ENCODE assay signal across 23 cellular contexts in the genomic region with DNA sequence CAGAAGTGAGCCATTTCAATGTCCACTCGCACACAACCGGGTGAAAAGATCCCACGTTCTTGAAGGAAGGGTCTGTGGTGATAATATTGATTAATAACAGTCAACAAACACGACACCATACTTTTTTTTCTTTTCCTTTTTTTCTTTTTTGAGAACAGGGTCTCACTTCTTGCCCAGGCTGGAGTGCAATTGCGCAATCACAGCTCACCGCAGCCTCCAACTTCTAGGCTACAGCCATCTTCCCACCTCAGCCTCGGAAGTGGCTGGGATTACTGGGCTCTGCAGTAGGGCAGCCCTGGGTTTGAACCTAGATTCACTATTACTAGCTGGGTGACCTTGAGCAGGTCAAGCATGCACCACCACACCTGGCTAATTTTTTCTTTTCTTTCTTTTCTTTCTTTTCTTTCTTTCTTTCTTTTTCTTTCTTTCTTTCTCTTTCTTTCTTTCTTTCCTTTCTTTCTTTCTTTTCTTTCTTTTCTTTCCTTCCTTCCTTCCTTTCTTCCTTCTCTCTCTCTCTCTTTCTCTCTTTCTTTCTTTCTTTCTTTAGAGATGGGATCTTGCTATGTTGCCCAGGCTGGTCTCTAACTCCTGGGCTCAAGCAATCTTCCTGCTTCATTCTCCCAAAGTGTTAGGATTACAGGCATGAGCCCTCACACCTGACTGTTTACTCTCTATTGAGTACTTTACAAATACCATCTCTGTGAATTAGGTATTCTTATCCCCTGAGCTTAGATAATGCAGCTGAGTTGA.
DNase-seq lines count a peak whose midpoint lies in the region; ATAC-seq, FAIRE-seq and TF ChIP-seq lines count a peak whose summit lies in the region.
"Had no signal": no experiment of that assay in that cellular context is flagged by ENCODE, and none has a peak within 500 bp of the region (broad histone marks: within the 10 kb centered on the region; RNA-seq: fewer than 3 reads in every experiment).

No MANE protein-coding gene starts in this region.

- no peak overlapping the region for H3K56ac ChIP-seq in H1 (replicated peaks; ENCODE audit: insufficient read length, low read depth, low read length)

- no peak for TF ChIP-seq CTCF in A549 (IDR thresholded peaks at IDR 0.05)
- no peak for TF ChIP-seq CTCF in NB4 (IDR thresholded peaks at IDR 0.05; ENCODE audit: low read depth, low read length)
- no peak for TF ChIP-seq CTCF in H1 (IDR thresholded peaks at IDR 0.05; ENCODE audit: control extremely low read depth in 1 of 3, insufficient read depth in 1 of 3, low read depth in 1 of 3, low read length in 3 of 3)

- no peaks in the 10 kb centered on the region for H3K27me3 ChIP-seq in ACC112 (ENCODE audit: insufficient read depth, low read length)
- H3K27me3 ChIP-seq in H1 (replicated peaks in 1 of 4; ENCODE audit: control insufficient read depth in 3 of 4, extremely low read depth in 1 of 4, insufficient read depth in 3 of 4, low read length in 3 of 4), result no peaks in the 10 kb centered on the region
- H3K27me3 ChIP-seq: BE2C, heart left ventricle, ovary, right atrium auricular region, tibial artery had no signal

- H3K9me3 ChIP-seq in A549, result peaks cover 3% of the 10 kb centered on the region; the same call in 1 of the 3 replicates
- H3K9me3 ChIP-seq in H1 (ENCODE audit: insufficient read depth in 2 of 2, low read depth in 1 of 2, low read length in 1 of 2), result no peaks in the 10 kb centered on the region; a peak in 1 of 4 replicates
- H3K9me3 ChIP-seq: BE2C, ovary, right atrium auricular region, tibial artery had no signal

- TF ChIP-seq POLR2A in A549 (IDR thresholded peaks at IDR 0.05; ENCODE audit: low read length) (no peak), NB4 (IDR thresholded peaks at IDR 0.05; ENCODE audit: extremely low read depth, insufficient read length) (no peak), H1 (IDR thresholded peaks at IDR 0.05; ENCODE audit: control extremely low read depth in 1 of 2, low read depth in 2 of 2, low read length in 2 of 2) (no peak), GM12891 (IDR thresholded peaks at IDR 0.05; ENCODE audit: low read depth, low read length) (no peak)

- DNase-seq in A549 (ENCODE audit: low read depth in 1 of 2, low spot score in 1 of 2), result no peak
- DNase-seq in NB4 (ENCODE audit: low read depth), result peak; percentile 33
- no peak for DNase-seq in H1 (ENCODE audit: low read depth in 1 of 2, low spot score in 2 of 2)
- DNase-seq in activated T-cell treated with anti-CD3 and anti-CD28 coated beads, Interleukin-2, amount 50 U/mL, for 48 hours, result no peak
- DNase-seq in GM12891 (ENCODE audit: insufficient read length, low spot score), result no peak
- DNase-seq: activated naive CD4-positive, alpha-beta T cell; BE2C; COR-L47; DND-41; GM23248; heart left ventricle; left colon; MM.1S; naive thymus-derived CD8-positive, alpha-beta T cell; NCI-H2029; NCI-H226; ovary; SIG-M5; tibial artery had no signal

- no peak overlapping the region for H3K4me2 ChIP-seq in A549
- H3K4me2 ChIP-seq in H1 (ENCODE audit: insufficient read depth in 1 of 2, low read depth in 2 of 2, low read length in 2 of 2), result no peak overlapping the region

- H2BK5ac ChIP-seq in H1 (ENCODE audit: low read depth, low read length), result no peak overlapping the region

- TF ChIP-seq EP300 in A549 (IDR thresholded peaks at IDR 0.05) (no peak), H1 (IDR thresholded peaks at IDR 0.05; ENCODE audit: borderline replicate concordance in 1 of 2, low read depth in 2 of 2, low read length in 2 of 2) (no peak)

- FAIRE-seq in A549 (lab: Jason Lieb, UNC) (no peak), H1 (lab: Jason Lieb, UNC) (no peak), GM12891 (lab: Jason Lieb, UNC) (no peak)

- no peak for TF ChIP-seq RAD21 in A549 (conservative IDR thresholded peaks at IDR 0.05 in 1 of 2, IDR thresholded peaks at IDR 0.05 in 1 of 2)
- no peak for TF ChIP-seq RAD21 in H1 (IDR thresholded peaks at IDR 0.05 in 1 of 2, conservative IDR thresholded peaks at IDR 0.05 in 1 of 2; ENCODE audit: low read depth in 2 of 2, low read length in 2 of 2)

- H3K4me1 ChIP-seq in A549, result no peaks in the 10 kb centered on the region
- peaks cover 56% of the 10 kb centered on the region for H3K4me1 ChIP-seq in ACC112 (ENCODE audit: control insufficient read depth, insufficient read depth, low read length, unreplicated experiment)
- H3K4me1 ChIP-seq in H1 (replicated peaks in 1 of 4; ENCODE audit: control insufficient read depth in 3 of 4, insufficient read depth in 4 of 4, low read length in 3 of 4), result no peaks in the 10 kb centered on the region; a peak in 1 of 7 replicates
- H3K4me1 ChIP-seq: BE2C had no signal

- H2AK5ac ChIP-seq in H1 (ENCODE audit: low read depth, low read length), result no peak overlapping the region

- no peak overlapping the region for H3K14ac ChIP-seq in H1 (ENCODE audit: insufficient read length)

- POLR2A ChIA-PET in A549 (lab: Yijun Ruan, JAX) (no interaction called here), H1 (lab: Charles Lee; ENCODE audit: partially characterized antibody) (no interaction called here)

- no peaks in the 10 kb centered on the region for H3K79me2 ChIP-seq in ACC112 (ENCODE audit: control insufficient read depth, insufficient read depth, low read length, unreplicated experiment)
- no peaks in the 10 kb centered on the region for H3K79me2 ChIP-seq in H1 (ENCODE audit: control insufficient read depth in 1 of 2, insufficient read depth in 2 of 2, low read length in 2 of 2)

- no peaks in the 10 kb centered on the region for H4K20me1 ChIP-seq in H1 (replicated peaks in 1 of 2; ENCODE audit: control insufficient read depth in 1 of 2, insufficient read depth in 2 of 2, low read length in 2 of 2)

- no peak overlapping the region for H4K5ac ChIP-seq in H1 (ENCODE audit: insufficient read length, low read depth, low read length)

- CTCF ChIA-PET in A549 (lab: Yijun Ruan, JAX) (interaction anchor here (0.7 to 3.2 kb wide), 3 partner anchors 12 to 17 kb away, joined by 3 to 10 read pairs (median 3); no protein-coding TSS in a partner anchor), H1 (lab: Charles Lee; ENCODE audit: partially characterized antibody) (interaction anchor here (0.9 to 3.5 kb wide), 2 partner anchors 9 to 154 kb away, joined by 3 to 12 read pairs; no protein-coding TSS in a partner anchor)

- H2AFZ ChIP-seq in ACC112 (ENCODE audit: low read length, unreplicated experiment) (no peak overlapping the region), H1 (ENCODE audit: low read length) (no peak overlapping the region)
- H2AFZ ChIP-seq: GM23248 had no signal

- 79% methylated on average over 7 of the region's 7 CpGs for WGBS in A549 (ENCODE audit: missing lambda C conversion rate)
- WGBS in H1 (ENCODE audit: extremely low coverage in 1 of 2, insufficient coverage in 1 of 2, insufficient read length in 1 of 2, insufficient replicate concordance in 2 of 2, low coverage in 1 of 2, low lambda C conversion rate in 2 of 2, missing lambda C conversion rate in 1 of 2), 2 experiments, result 96% methylated on average over 7 of the region's 7 CpGs; no CpG with 5 or more reads in 1 of the 2 experiments

- H2BK15ac ChIP-seq in H1 (ENCODE audit: low read length), result no peak overlapping the region

- H3K36me3 ChIP-seq in ACC112 (ENCODE audit: insufficient read depth, low read length), result no peaks in the 10 kb centered on the region
- no peaks in the 10 kb centered on the region for H3K36me3 ChIP-seq in H1 (ENCODE audit: control insufficient read depth in 2 of 4, insufficient read depth in 4 of 4, low read length in 3 of 4)
- H3K36me3 ChIP-seq: BE2C, heart left ventricle, ovary, right atrium auricular region, tibial artery had no signal

- H2BK12ac ChIP-seq in H1 (ENCODE audit: low read depth, low read length), result no peak overlapping the region

- H4K8ac ChIP-seq in H1 (ENCODE audit: extremely low read depth, insufficient read depth, low read length), result no peak overlapping the region

- no peak for ATAC-seq in A549
- no peak for ATAC-seq in GM21367 (IDR thresholded peaks at IDR 0.05; ENCODE audit: unreplicated experiment)
- ATAC-seq: left colon had no signal

- H4K91ac ChIP-seq in H1 (replicated peaks; ENCODE audit: insufficient read length, low read length), result no peak overlapping the region

- H3K18ac ChIP-seq in H1 (ENCODE audit: extremely low read depth, low read length), result no peak overlapping the region

- H3K23ac ChIP-seq in H1 (ENCODE audit: insufficient read length), result no peak overlapping the region

- no peaks in the 10 kb centered on the region for H3K79me1 ChIP-seq in H1 (ENCODE audit: low read depth, low read length)

- H3K23me2 ChIP-seq in H1 (ENCODE audit: low read depth, low read length), result peaks cover 1% of the 10 kb centered on the region; the same call in 1 of the 2 replicates

- H3K4me3 ChIP-seq in A549 (no peak overlapping the region), ACC112 (ENCODE audit: low read depth, low read length) (no peak overlapping the region), NB4 (ENCODE audit: low read depth, low read length) (no peak overlapping the region), H1 (ENCODE audit: extremely low read depth in 1 of 4, insufficient read depth in 2 of 4, low read depth in 3 of 4, low read length in 4 of 4) (no peak overlapping the region)
- H3K4me3 ChIP-seq: GM23248, heart left ventricle, ovary, right atrium auricular region, tibial artery had no signal

- no peak overlapping the region for H2BK120ac ChIP-seq in H1 (replicated peaks; ENCODE audit: low read depth, low read length)

- H2BK20ac ChIP-seq in H1 (ENCODE audit: low read length), result no peak overlapping the region

- no peak overlapping the region for H3K9ac ChIP-seq in H1 (replicated peaks in 1 of 4; ENCODE audit: extremely low read depth in 1 of 4, low read depth in 3 of 4, low read length in 3 of 4)

- H3K27ac ChIP-seq in A549 (no peak overlapping the region), ACC112 (ENCODE audit: low read depth, low read length) (peak overlapping the region; percentile 90), H1 (ENCODE audit: low read depth, low read length) (no peak overlapping the region)
- H3K27ac ChIP-seq: VCaP had no signal

- no peak overlapping the region for H3K4ac ChIP-seq in H1 (replicated peaks; ENCODE audit: insufficient read length, low read depth, low read length)

TF ChIP-seq in A549, 52 proteins besides CTCF, POLR2A, EP300 and RAD21:
- peak; percentile 90 to 96 for TF ChIP-seq CEBPB (IDR thresholded peaks at IDR 0.05)
- no peak for TF ChIP-seq RCOR1 (IDR thresholded peaks at IDR 0.05; ENCODE audit: low read depth, low read length)

TF ChIP-seq in H1, 55 proteins besides CTCF, POLR2A, EP300 and RAD21:
- TF ChIP-seq GABPA (IDR thresholded peaks at IDR 0.05; ENCODE audit: borderline replicate concordance, insufficient read depth, low read length) (no peak), CEBPB (IDR thresholded peaks at IDR 0.05; ENCODE audit: low read depth, low read length) (peak; percentile 96)

TF ChIP-seq in GM12891, 5 proteins besides CTCF, POLR2A, EP300 and RAD21:
- TF ChIP-seq POLR2AphosphoS5 (IDR thresholded peaks at IDR 0.05; ENCODE audit: low read depth, low read length) (no peak), POU2F2 (IDR thresholded peaks at IDR 0.05; ENCODE audit: low read depth, low read length) (no peak), SPI1 (IDR thresholded peaks at IDR 0.05; ENCODE audit: low read depth, low read length) (no peak), PAX5 (IDR thresholded peaks at IDR 0.05; ENCODE audit: insufficient read depth, low read length, severe bottlenecking) (no peak), TAF1 (IDR thresholded peaks at IDR 0.05; ENCODE audit: low read depth, low read length) (no peak)

Comparison
In these comparisons a context has a peak if more than half of its experiments do, and no peak if none do; other contexts are left out.
1. Of the 18 proteins assayed by ChIP-seq in both H1 and A549: peak only in H1: none; only in A549: none; in both: CEBPB; in neither: 17.